In the genomic region with DNA sequence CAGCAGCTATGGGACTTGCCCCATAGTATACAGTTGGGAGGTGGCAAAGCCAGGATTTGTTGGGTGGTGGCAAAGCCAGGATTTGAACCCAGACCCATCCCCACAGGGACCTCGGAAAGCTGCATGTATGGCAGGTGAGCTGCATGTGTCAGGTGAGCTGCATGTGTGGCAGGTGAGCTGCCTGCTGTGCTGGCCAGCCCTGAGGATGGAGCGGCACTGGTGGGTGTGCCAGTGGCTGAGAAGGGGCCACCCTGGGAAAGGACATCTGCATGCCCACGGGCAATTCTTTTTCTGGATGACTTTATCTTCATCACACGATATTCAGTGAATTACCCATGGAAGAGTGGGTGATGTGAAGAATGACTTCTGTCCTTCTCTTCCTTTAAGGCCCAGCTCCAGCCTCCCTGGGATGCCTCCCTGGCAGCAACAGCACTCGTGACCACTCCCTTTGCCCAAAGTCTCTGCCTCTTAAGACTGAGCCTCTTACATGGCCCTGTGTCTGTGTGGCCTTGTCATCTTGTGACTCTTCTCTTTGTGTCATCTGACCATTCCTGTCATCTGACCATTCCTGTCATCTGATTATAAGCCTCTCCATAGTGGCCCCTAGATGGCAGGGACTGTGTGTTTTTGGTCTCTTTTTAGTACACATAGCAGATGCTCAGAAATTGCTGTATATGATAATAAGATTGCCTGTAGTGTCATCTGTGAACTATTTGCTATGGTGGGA, we compare ENCODE assay signal across 19 cellular contexts. TPM values are rescaled to one million over a fixed set of nuclear protein-coding genes. Genes with fewer than 3 reads are reported as not detected.
"Had no signal": no experiment of that assay in that cellular context is flagged by ENCODE, and none has a peak within 500 bp of the region (broad histone marks: within the 10 kb centered on the region; RNA-seq: fewer than 3 reads in every experiment).

No MANE protein-coding gene starts in this region.

- H3K4me3 ChIP-seq: heart left ventricle, mucosa of descending colon, ovary had no signal

- H3K27me3 ChIP-seq: heart left ventricle, neutrophil, ovary had no signal

- DNase-seq: heart left ventricle; hippocampal formation; kidney glomerular epithelial cell; mammary epithelial cell; mucosa of descending colon; naive thymus-derived CD8-positive, alpha-beta T cell; ovary; right cardiac atrium; small intestine; stimulated activated CD4-positive, alpha-beta T cell treated with anti-CD3 and anti-CD28 coated beads, Interleukin-12 subunit alpha, Interleukin-12 subunit beta, amount 100 ng/mL, for 4 hours; stimulated activated CD4-positive, alpha-beta T cell treated with anti-CD3 and anti-CD28 coated beads, Interleukin-2, amount 100 ng/mL, for 48 hours; stimulated activated naive CD4-positive, alpha-beta T cell treated with Interleukin-2 at 50 U/mL for 16 hours; trophoblast cell had no signal

- ATAC-seq: heart left ventricle; left lobe of liver; mucosa of descending colon; naive thymus-derived CD8-positive, alpha-beta T cell; right cardiac atrium had no signal

- H3K36me3 ChIP-seq: heart left ventricle, neutrophil, ovary had no signal

- H3K9me3 ChIP-seq: heart left ventricle, mucosa of descending colon, neutrophil, ovary had no signal

- H3K4me1 ChIP-seq: heart left ventricle had no signal

- H3K27ac ChIP-seq: heart left ventricle, neutrophil, ovary had no signal

RNA-seq across cellular contexts. Expression of gene CLEC2L, which starts 25.0 kb away (rescaled TPM):
- total RNA-seq: epithelial cell of proximal tubule; glomerular endothelial cell; left lobe of liver; lower leg skin; mammary epithelial cell; mucosa of descending colon; naive thymus-derived CD8-positive, alpha-beta T cell; progenitor cell of endocrine pancreas; right cardiac atrium had no signal
